ENCODE assay signal across 9 cellular contexts in genomic region chr1:65948609-65949229, GRCh38.
DNase-seq lines count a peak whose midpoint lies in the region; ATAC-seq and TF ChIP-seq lines count a peak whose summit lies in the region.
"Had no signal": no experiment of that assay in that cellular context is flagged by ENCODE, and none has a peak within 500 bp of the region (broad histone marks: within the 10 kb centered on the region; RNA-seq: fewer than 3 reads in every experiment).

No MANE protein-coding gene starts in this region.

- H3K4me1 Mint-ChIP-seq in MCF 10A (ENCODE audit: insufficient read depth, unreplicated experiment), result no peaks in the 10 kb centered on the region

- CTCF ChIA-PET in MCF 10A (lab: Yijun Ruan, JAX), result interaction anchor here (1.1 to 1.5 kb wide), 4 partner anchors 9 to 497 kb away, joined by 3 to 5 read pairs (median 4); no protein-coding TSS in a partner anchor

- TF ChIP-seq POLR2A in breast epithelium (IDR thresholded peaks at IDR 0.05), result no peak
- no peak for TF ChIP-seq POLR2A in vagina (IDR thresholded peaks at IDR 0.05)

- no TSS peak for BruUV-seq in MCF 10A (replicated peaks; lab: Mats Ljungman, UMichigan)

- ATAC-seq in HG03460 (IDR thresholded peaks at IDR 0.05; ENCODE audit: unreplicated experiment) (no peak), GM21786 (IDR thresholded peaks at IDR 0.05; ENCODE audit: unreplicated experiment) (no peak)

- no peak overlapping the region for H3K4me3 ChIP-seq in breast epithelium
- no peak overlapping the region for H3K4me3 ChIP-seq in fibroblast of villous mesenchyme (ENCODE audit: low read depth, low read length)
- no peak overlapping the region for H3K4me3 ChIP-seq in vagina
- H3K4me3 ChIP-seq: BLaER1 treated with 17β-estradiol and CSF1 and Interleukin-3, amounts not matched to agents 10 nM and 100 nM had no signal

- no peak overlapping the region for H3K27ac Mint-ChIP-seq in MCF 10A (ENCODE audit: low read depth, unreplicated experiment)

- peaks cover 19% of the 10 kb centered on the region for H3K27me3 Mint-ChIP-seq in MCF 10A (ENCODE audit: insufficient read depth, unreplicated experiment)

- H3K4me3 Mint-ChIP-seq in MCF 10A (ENCODE audit: unreplicated experiment), result no peak overlapping the region

- no peaks in the 10 kb centered on the region for H3K9me3 Mint-ChIP-seq in MCF 10A (ENCODE audit: unreplicated experiment)

- H3K27ac ChIP-seq in breast epithelium (peak overlapping the region in 1 of 2 donors; percentile 34), vagina (peak overlapping the region; percentile 71)
- H3K27ac ChIP-seq: BLaER1 treated with 17β-estradiol and CSF1 and Interleukin-3, amounts not matched to agents 10 nM and 100 nM had no signal

- POLR2A ChIA-PET in MCF 10A (lab: Yijun Ruan, JAX), result no interaction called here

- DNase-seq in MCF 10A (ENCODE audit: unreplicated experiment) (peak; percentile 66), breast epithelium (ENCODE audit: low spot score in 2 of 2) (no peak), RKO (ENCODE audit: low spot score) (peak; percentile 20), fibroblast of villous mesenchyme (ENCODE audit: low read depth) (peak; percentile 90), vagina (ENCODE audit: extremely low spot score in 2 of 2) (no peak), DMS114 treated with DMSO at 0.1 percent for 48 hours (lab: John Stamatoyannopoulos, UW; ENCODE audit: unreplicated experiment) (no peak)

- no peaks in the 10 kb centered on the region for H3K4me1 ChIP-seq in breast epithelium
- peaks cover 10% of the 10 kb centered on the region for H3K4me1 ChIP-seq in vagina
- H3K4me1 ChIP-seq: BLaER1 treated with 17β-estradiol and CSF1 and Interleukin-3, amounts not matched to agents 10 nM and 100 nM had no signal

- TF ChIP-seq CTCF in MCF 10A (IDR thresholded peaks at IDR 0.05; ENCODE audit: unreplicated experiment) (no peak), breast epithelium (IDR thresholded peaks at IDR 0.05) (no peak), fibroblast of villous mesenchyme (IDR thresholded peaks at IDR 0.05; ENCODE audit: insufficient read depth, low read depth, low read length) (peak; percentile 33), vagina (IDR thresholded peaks at IDR 0.05) (no peak)

- no peaks in the 10 kb centered on the region for H3K36me3 Mint-ChIP-seq in MCF 10A (ENCODE audit: insufficient read depth, unreplicated experiment)

- H3K36me3 ChIP-seq in breast epithelium (no peaks in the 10 kb centered on the region), vagina (no peaks in the 10 kb centered on the region)
- H3K36me3 ChIP-seq: BLaER1 treated with 17β-estradiol and CSF1 and Interleukin-3, amounts not matched to agents 10 nM and 100 nM had no signal

- intact Hi-C loops in MCF 10A (cut with micrococcal nuclease) (no loop called here), breast epithelium (cut with DNase I; ENCODE audit: low total_unique reads) (no loop called here), vagina (cut with DNase I) (no loop called here)

- no peaks in the 10 kb centered on the region for H3K9me3 ChIP-seq in breast epithelium
- H3K9me3 ChIP-seq in vagina, result no peaks in the 10 kb centered on the region
- H3K9me3 ChIP-seq: BLaER1 treated with 17β-estradiol and CSF1 and Interleukin-3, amounts not matched to agents 10 nM and 100 nM had no signal

- H3K27me3 ChIP-seq in breast epithelium (no peaks in the 10 kb centered on the region), vagina (no peaks in the 10 kb centered on the region)
- H3K27me3 ChIP-seq: BLaER1 treated with 17β-estradiol and CSF1 and Interleukin-3, amounts not matched to agents 10 nM and 100 nM had no signal

Comparison
In these comparisons a context has a peak if more than half of its experiments do, and no peak if none do; other contexts are left out.
1. DNase-seq: peak in MCF 10A (single experiment), RKO (single experiment) and fibroblast of villous mesenchyme (single experiment); none in breast epithelium (0 of 2), vagina (0 of 2) and DMS114 treated with DMSO at 0.1 percent for 48 hours (single experiment).